15 cellular contexts compared by ENCODE assay signal in genomic region chrX:11053351-11053750, GRCh38. TPM values are rescaled to one million over a fixed set of nuclear protein-coding genes. Genes with fewer than 3 reads are reported as not detected.
DNase-seq lines count a peak whose midpoint lies in the region; ATAC-seq lines count a peak whose summit lies in the region.
"Had no signal": no experiment of that assay in that cellular context is flagged by ENCODE, and none has a peak within 500 bp of the region (broad histone marks: within the 10 kb centered on the region; RNA-seq: fewer than 3 reads in every experiment).

No MANE protein-coding gene starts in this region.

- H3K4me1 ChIP-seq in adipocyte (ENCODE audit: control insufficient read depth, insufficient read depth, low read length): no peaks in the 10 kb centered on the region

- no peaks in the 10 kb centered on the region for H3K36me3 ChIP-seq in adipocyte (ENCODE audit: control insufficient read depth, insufficient read depth, low read length, severe bottlenecking)

- H3K9ac ChIP-seq in adipocyte (ENCODE audit: low read length): no peak overlapping the region

- no peaks in the 10 kb centered on the region for H3K27me3 ChIP-seq in adipocyte (replicated peaks; ENCODE audit: control insufficient read depth, insufficient read depth, low read length)

- H3K9me3 ChIP-seq in adipocyte (ENCODE audit: control insufficient read depth, low read length): no peaks in the 10 kb centered on the region

- ATAC-seq in left colon (peak; percentile 66), GM21825 (IDR thresholded peaks at IDR 0.05; ENCODE audit: unreplicated experiment) (no peak), HG02759 (IDR thresholded peaks at IDR 0.05; ENCODE audit: unreplicated experiment) (no peak)
- ATAC-seq: CD8-positive, alpha-beta T cell had no signal

- H3K4me3 ChIP-seq in adipocyte (ENCODE audit: low read length): no peak overlapping the region

- DNase-seq in SIG-M5 treated with dmso at 0.1 percent for 504 hours (lab: John Stamatoyannopoulos, UW; ENCODE audit: unreplicated experiment) (peak; percentile 2), SIG-M5 (lab: John Stamatoyannopoulos, UW) (no peak), adipocyte (ENCODE audit: low read depth) (peak; percentile 43), left colon (no peak), SHP77 treated with DMSO at 0.1 percent for 48 hours (lab: John Stamatoyannopoulos, UW) (no peak), HT-29 (ENCODE audit: low spot score) (no peak)
- DNase-seq: CD8-positive, alpha-beta T cell; COR-L47; DMS153; DMS79 treated with DMSO at 0.1 percent for 48 hours; GDM1; GOT3; H9 had no signal

- intact Hi-C loops in left colon (cut with DNase I, micrococcal nuclease): no loop called here

RNA-seq across cellular contexts. Expression of gene HCCS, which starts 57.8 kb away (rescaled TPM):
- total RNA-seq in left colon: 10 to 100 TPM; 40.8 to 43.6 TPM
- total RNA-seq in HT-29 (2014; rRNA removed; shearing (Covaris generic)): 12.7 and 14.0 TPM in 2 replicates

Comparison
In these comparisons a context has a peak if more than half of its experiments do, and no peak if none do; other contexts are left out.
1. DNase-seq: peak in SIG-M5 treated with dmso at 0.1 percent for 504 hours (single experiment) and adipocyte (single experiment); none in SIG-M5 (single experiment), left colon (0 of 2), SHP77 treated with DMSO at 0.1 percent for 48 hours (single experiment) and HT-29 (single experiment).